ENCODE assay signal across 19 cellular contexts in the genomic region with DNA sequence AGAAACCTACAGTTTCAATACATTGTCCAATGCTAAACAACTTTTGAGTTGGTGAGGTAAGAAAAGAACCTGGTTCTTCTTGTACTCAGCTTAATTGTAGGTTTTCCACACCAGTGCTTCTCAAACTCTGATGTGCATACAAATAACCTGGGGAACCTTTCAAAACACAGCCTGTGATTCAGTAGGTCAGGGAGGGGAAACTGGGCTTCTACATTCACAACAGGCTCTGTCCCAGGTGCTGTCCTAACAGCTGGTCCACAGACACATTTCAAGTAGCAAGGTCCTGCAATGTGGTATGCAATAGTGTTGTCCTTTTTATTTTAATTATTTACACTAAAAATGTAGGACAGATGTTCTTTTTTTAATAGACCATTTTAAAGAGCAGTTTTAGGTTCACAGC. TPM values are rescaled to one million over a fixed set of nuclear protein-coding genes. Genes with fewer than 3 reads are reported as not detected.
DNase-seq lines count a peak whose midpoint lies in the region; TF ChIP-seq lines count a peak whose summit lies in the region.
"Had no signal": no experiment of that assay in that cellular context is flagged by ENCODE, and none has a peak within 500 bp of the region (broad histone marks: within the 10 kb centered on the region; RNA-seq: fewer than 3 reads in every experiment).

No MANE protein-coding gene starts in this region.

- H4K5ac ChIP-seq in mesendoderm (ENCODE audit: low read length): no peak overlapping the region

- H3K4ac ChIP-seq in mesendoderm (ENCODE audit: low read depth, low read length): no peak overlapping the region

- H3K18ac ChIP-seq in mesendoderm (ENCODE audit: low read length): no peak overlapping the region

- no peaks in the 10 kb centered on the region for H3K79me2 ChIP-seq in mesendoderm (ENCODE audit: control insufficient read depth, insufficient read depth, low read length)

- H3K9ac ChIP-seq in mesendoderm (ENCODE audit: low read length): no peak overlapping the region

- H3K79me1 ChIP-seq in mesendoderm (ENCODE audit: low read length): no peaks in the 10 kb centered on the region

- DNase-seq in Ammon's horn (ENCODE audit: low spot score): peak; percentile 8
- peak; percentile 11 for DNase-seq in NCI-H526 treated with DMSO at 0.1 percent for 48 hours (lab: John Stamatoyannopoulos, UW)
- peak; percentile 1 for DNase-seq in globus pallidus (ENCODE audit: low spot score)
- peak; percentile 12 for DNase-seq in mesendoderm
- DNase-seq in NCI-H1105 treated with DMSO at 0.1 percent for 48 hours (lab: John Stamatoyannopoulos, UW): no peak
- no peak for DNase-seq in Peyer's patch
- DNase-seq in superior temporal gyrus (ENCODE audit: extremely low spot score): no peak
- DNase-seq in DMS 273 (lab: John Stamatoyannopoulos, UW; ENCODE audit: unreplicated experiment): no peak
- DNase-seq: Caco-2; CD4-positive, alpha-beta T cell; DMS153; GDM1; MG63; NCI-H1092; NCI-H146; NCI-H2081 treated with DMSO at 0.1 percent for 48 hours; NCI-H510A; PC-3 had no signal

- no peak overlapping the region for H2BK15ac ChIP-seq in mesendoderm (replicated peaks; ENCODE audit: low read depth)

- H3K4me2 ChIP-seq in mesendoderm (ENCODE audit: low read length): no peak overlapping the region

- H3K4me3 ChIP-seq in mesendoderm (ENCODE audit: low read length) (no peak overlapping the region), Peyer's patch (no peak overlapping the region)
- H3K4me3 ChIP-seq: MG63 had no signal

- no peak overlapping the region for H3K23ac ChIP-seq in mesendoderm (ENCODE audit: low read length)

- no peak overlapping the region for H3K27ac ChIP-seq in mesendoderm (ENCODE audit: low read depth, low read length)
- H3K27ac ChIP-seq in Peyer's patch: no peak overlapping the region

- no peak overlapping the region for H4K8ac ChIP-seq in mesendoderm (ENCODE audit: low read depth, low read length)

- no peak overlapping the region for H2AK5ac ChIP-seq in mesendoderm (ENCODE audit: low read length)

- H3K36me3 ChIP-seq in mesendoderm (ENCODE audit: control insufficient read depth, insufficient read depth, low read length) (no peaks in the 10 kb centered on the region), Peyer's patch (no peaks in the 10 kb centered on the region)
- H3K36me3 ChIP-seq: MG63 had no signal

- H3K9me3 ChIP-seq in Peyer's patch: no peaks in the 10 kb centered on the region
- H3K9me3 ChIP-seq: Caco-2, MG63 had no signal

- H3K4me1 ChIP-seq in mesendoderm (ENCODE audit: control insufficient read depth, low read depth, low read length) (no peaks in the 10 kb centered on the region), Peyer's patch (no peaks in the 10 kb centered on the region)
- H3K4me1 ChIP-seq: Caco-2 had no signal

- no peak overlapping the region for H2BK120ac ChIP-seq in mesendoderm (ENCODE audit: low read depth, low read length)

- no peak overlapping the region for H2BK5ac ChIP-seq in mesendoderm (ENCODE audit: low read length)

- TF ChIP-seq POLR2A in Peyer's patch (IDR thresholded peaks at IDR 0.05): no peak

- no peak overlapping the region for H3K56ac ChIP-seq in mesendoderm (ENCODE audit: low read length)

- H3K27me3 ChIP-seq in mesendoderm (ENCODE audit: insufficient read depth, low read length, poor library complexity): no peaks in the 10 kb centered on the region
- no peaks in the 10 kb centered on the region for H3K27me3 ChIP-seq in Peyer's patch

- no peak for TF ChIP-seq CTCF in Peyer's patch (IDR thresholded peaks at IDR 0.05)

RNA-seq across cellular contexts. Expression of gene SNCAIP, which starts 47.4 kb away (rescaled TPM):
- 1.8 TPM for polyA plus RNA-seq in mesendoderm (2013, experiment 1 of 2)
- 1.7 TPM for polyA plus RNA-seq in mesendoderm (2013, experiment 2 of 2)
- 10 to 100 TPM in 1 of 4 donors, 1 to 10 TPM in 1, under 1 TPM in 2; 0.57 to 12.4 (median 1.7) TPM for total RNA-seq in Peyer's patch
- total RNA-seq: CD4-positive, alpha-beta T cell; HT-29; PC-3 had no signal

Comparison
In these comparisons a context has a peak if more than half of its experiments do, and no peak if none do; other contexts are left out.
1. DNase-seq: peak in Ammon's horn (single experiment), NCI-H526 treated with DMSO at 0.1 percent for 48 hours (single experiment), globus pallidus (single experiment) and mesendoderm (single experiment); none in NCI-H1105 treated with DMSO at 0.1 percent for 48 hours (single experiment), Peyer's patch (0 of 3), superior temporal gyrus (single experiment) and DMS 273 (single experiment).